ENCODE assay signal across 1 cellular context in genomic region chr4:105698607-105699006, GRCh38.
TF ChIP-seq lines count a peak whose summit lies in the region.

No MANE protein-coding gene starts in this region.

TF ChIP-seq in HepG2, 621 proteins besides CTCF, POLR2A, EP300 and RAD21:
- no peak for TF ChIP-seq ZNF12 (CRISPR knock-in tag; IDR thresholded peaks at IDR 0.05)
- no peak for TF ChIP-seq PPARG (CRISPR knock-in tag; conservative IDR thresholded peaks at IDR 0.05)
